25 cellular contexts compared by ENCODE assay signal in genomic region chr4:87491436-87491835, GRCh38. TPM values are rescaled to one million over a fixed set of nuclear protein-coding genes. Genes with fewer than 3 reads are reported as not detected.
"Had no signal": no experiment of that assay in that cellular context is flagged by ENCODE, and none has a peak within 500 bp of the region (broad histone marks: within the 10 kb centered on the region; RNA-seq: fewer than 3 reads in every experiment).

No MANE protein-coding gene starts in this region.

- H3K27ac Mint-ChIP-seq: activated CD4-positive, alpha-beta memory T cell treated with anti-CD3 and anti-CD28 coated beads for 36 hours; activated CD4-positive, alpha-beta T cell treated with anti-CD3 and anti-CD28 coated beads, Interleukin-2, amount 10 ng/mL, durations not matched to agents 7 days and 5 days; activated naive CD4-positive, alpha-beta T cell treated with anti-CD3 and anti-CD28 coated beads, Interleukin-2, amount 10 ng/mL, durations not matched to agents 7 days and 5 days; activated naive CD8-positive, alpha-beta T cell treated with anti-CD3 and anti-CD28 coated beads for 36 hours; activated T-cell treated with anti-CD3 and anti-CD28 coated beads, Interleukin-2, amount 50 U/mL, for 72 hours; activated T-helper 2 cell treated with anti-CD3 and anti-CD28 coated beads, Interferon-gamma antibody, Interleukin-2, Interleukin-4, amounts not matched to agents 10 μg/mL and 5 μg/mL and 100 μg/mL, durations not matched to agents 14 hours and 24 hours and 36 hours; IgD-negative memory B cell; T-helper 17 cell had no signal

- DNase-seq: activated CD4-positive, alpha-beta memory T cell treated with anti-CD3 and anti-CD28 coated beads for 36 hours; activated CD4-positive, alpha-beta T cell treated with anti-CD3 and anti-CD28 coated beads, Interleukin-2, amount 10 ng/mL, durations not matched to agents 7 days and 5 days; activated CD4-positive, CD25-positive, alpha-beta regulatory T cell; activated gamma-delta T cell treated with Interleukin-2 at 50 U/mL for 16 hours; activated naive CD4-positive, alpha-beta T cell treated with anti-CD3 and anti-CD28 coated beads, Interleukin-2, amount 10 ng/mL, durations not matched to agents 7 days and 5 days; activated naive CD8-positive, alpha-beta T cell treated with anti-CD3 and anti-CD28 coated beads for 36 hours; activated T-cell treated with anti-CD3 and anti-CD28 coated beads, Interleukin-2, amount 50 U/mL, for 72 hours; anterior cingulate cortex; KG1; MV-4-11; NCI-H1092 treated with DMSO at 0.1 percent for 48 hours; NCI-H1417 treated with DMSO at 0.1 percent for 48 hours; NCI-H1694; NCI-H2029; NCI-H510A treated with DMSO at 0.1 percent for 48 hours; NCI-H69; PC-3; SIG-M5; T-helper 17 cell; T-helper 9 cell had no signal

- H3K36me3 Mint-ChIP-seq: activated naive CD4-positive, alpha-beta T cell treated with anti-CD3 and anti-CD28 coated beads, Interleukin-2, amount 10 ng/mL, durations not matched to agents 7 days and 5 days had no signal

- H3K4me1 Mint-ChIP-seq: activated naive CD8-positive, alpha-beta T cell treated with anti-CD3 and anti-CD28 coated beads for 36 hours; T-helper 17 cell had no signal

- H3K4me3 Mint-ChIP-seq: activated CD4-positive, alpha-beta memory T cell treated with anti-CD3 and anti-CD28 coated beads for 36 hours; activated CD4-positive, alpha-beta T cell treated with anti-CD3 and anti-CD28 coated beads, Interleukin-2, amount 10 ng/mL, durations not matched to agents 7 days and 5 days; activated naive CD4-positive, alpha-beta T cell treated with anti-CD3 and anti-CD28 coated beads, Interleukin-2, amount 10 ng/mL, durations not matched to agents 7 days and 5 days; activated naive CD8-positive, alpha-beta T cell treated with anti-CD3 and anti-CD28 coated beads for 36 hours; activated T-cell treated with anti-CD3 and anti-CD28 coated beads, Interleukin-2, amount 50 U/mL, for 72 hours; IgD-negative memory B cell; T-helper 17 cell had no signal

- H3K9me3 Mint-ChIP-seq: activated naive CD4-positive, alpha-beta T cell treated with anti-CD3 and anti-CD28 coated beads, Interleukin-2, amount 10 ng/mL, durations not matched to agents 7 days and 5 days; activated naive CD8-positive, alpha-beta T cell treated with anti-CD3 and anti-CD28 coated beads for 36 hours; activated T-helper 2 cell treated with anti-CD3 and anti-CD28 coated beads, Interferon-gamma antibody, Interleukin-2, Interleukin-4, amounts not matched to agents 10 μg/mL and 5 μg/mL and 100 μg/mL, durations not matched to agents 14 hours and 24 hours and 36 hours had no signal

- ATAC-seq: activated T-cell treated with anti-CD3 and anti-CD28 coated beads, Interleukin-2, amount 50 U/mL, for 72 hours; PC-3; T-helper 17 cell had no signal

- H3K27me3 Mint-ChIP-seq: activated CD4-positive, alpha-beta memory T cell treated with anti-CD3 and anti-CD28 coated beads for 36 hours; activated CD4-positive, alpha-beta T cell treated with anti-CD3 and anti-CD28 coated beads, Interleukin-2, amount 10 ng/mL, durations not matched to agents 7 days and 5 days; activated naive CD4-positive, alpha-beta T cell treated with anti-CD3 and anti-CD28 coated beads, Interleukin-2, amount 10 ng/mL, durations not matched to agents 7 days and 5 days; activated naive CD8-positive, alpha-beta T cell treated with anti-CD3 and anti-CD28 coated beads for 36 hours; IgD-negative memory B cell; T-helper 17 cell had no signal

- FAIRE-seq: RCC 7860 had no signal

RNA-seq across cellular contexts. Expression of gene SPARCL1, which starts 37.7 kb away (rescaled TPM):
- total RNA-seq: activated CD4-positive, alpha-beta memory T cell treated with anti-CD3 and anti-CD28 coated beads for 36 hours; activated CD4-positive, alpha-beta T cell treated with anti-CD3 and anti-CD28 coated beads, Interleukin-2, amount 10 ng/mL, durations not matched to agents 7 days and 5 days; activated CD8-positive, alpha-beta memory T cell treated with anti-CD3 and anti-CD28 coated beads for 36 hours; activated naive CD8-positive, alpha-beta T cell treated with anti-CD3 and anti-CD28 coated beads for 36 hours; activated T-cell treated with anti-CD3 and anti-CD28 coated beads, Interleukin-2, amount 50 U/mL, for 72 hours; activated T-helper 2 cell treated with anti-CD3 and anti-CD28 coated beads, Interferon-gamma antibody, Interleukin-2, Interleukin-4, amounts not matched to agents 10 μg/mL and 5 μg/mL and 100 μg/mL, durations not matched to agents 14 hours and 24 hours and 36 hours; MCF 10A; PC-3; T-helper 17 cell had no signal
- polyA plus RNA-seq: IgD-negative memory B cell had no signal
